Comparison of ENCODE assay signal across 19 cellular contexts in genomic region chr17:37219876-37220608, GRCh38.
DNase-seq lines count a peak whose midpoint lies in the region; ATAC-seq and TF ChIP-seq lines count a peak whose summit lies in the region.
"Had no signal": no experiment of that assay in that cellular context is flagged by ENCODE, and none has a peak within 500 bp of the region (broad histone marks: within the 10 kb centered on the region; RNA-seq: fewer than 3 reads in every experiment).

No MANE protein-coding gene starts in this region.

- intact Hi-C loops in MCF 10A (cut with micrococcal nuclease): loop anchor here (5.0 kb wide), 1 partner anchor 593 kb away; no protein-coding TSS in a partner anchor
- intact Hi-C loops in breast epithelium (cut with DNase I; ENCODE audit: low total_unique reads): no loop called here
- intact Hi-C loops in cardiac septum (cut with DNase I): loop anchor here (2.0 kb wide), 1 partner anchor 591 kb away; no protein-coding TSS in a partner anchor

- WGBS in endodermal cell (ENCODE audit: insufficient coverage in 1 of 2, insufficient read length in 1 of 2), 2 experiments: 72 to 79% methylated on average over 2 to 5 of the region's 5 CpGs
- WGBS in mesendoderm (ENCODE audit: extremely low coverage, insufficient coverage, low lambda C conversion rate): no CpG with 5 or more reads among the region's 5 CpGs
- 77 to 85% methylated on average over 5 of the region's 5 CpGs for WGBS in upper lobe of left lung, 2 donors

- H3K9ac ChIP-seq in endodermal cell (ENCODE audit: extremely low read depth, low read length, poor library complexity, severe bottlenecking) (no peak overlapping the region), mesendoderm (ENCODE audit: low read length) (no peak overlapping the region)

- H3K4me3 ChIP-seq in breast epithelium: no peak overlapping the region
- no peak overlapping the region for H3K4me3 ChIP-seq in endodermal cell (ENCODE audit: low read length)
- H3K4me3 ChIP-seq in mesendoderm (ENCODE audit: low read length): no peak overlapping the region
- no peak overlapping the region for H3K4me3 ChIP-seq in upper lobe of left lung
- H3K4me3 ChIP-seq: pancreas, sigmoid colon, transverse colon had no signal

- DNase-seq in MCF 10A (ENCODE audit: unreplicated experiment) (no peak), breast epithelium (ENCODE audit: low spot score in 2 of 2) (no peak), endodermal cell (no peak), mesendoderm (no peak), cardiac septum (ENCODE audit: low spot score) (no peak), CD1c-positive myeloid dendritic cell (ENCODE audit: extremely low spot score) (no peak), upper lobe of left lung (no peak)
- DNase-seq: activated CD4-positive, alpha-beta T cell treated with anti-CD3 and anti-CD28 coated beads, Interleukin-2, amount 50 U/mL, for 4 hours; activated T-cell treated with anti-CD3 and anti-CD28 coated beads for 4 hours; aorta; cerebellar nuclear complex; NCI-H774; pancreas; sigmoid colon had no signal

- H3K27me3 Mint-ChIP-seq in MCF 10A (ENCODE audit: insufficient read depth, unreplicated experiment) (no peaks in the 10 kb centered on the region), endodermal cell (ENCODE audit: insufficient read depth) (no peaks in the 10 kb centered on the region)

- H3K23ac ChIP-seq in mesendoderm (ENCODE audit: low read length): no peak overlapping the region

- H3K36me3 Mint-ChIP-seq in MCF 10A (ENCODE audit: insufficient read depth, unreplicated experiment) (peaks cover 86% of the 10 kb centered on the region), endodermal cell (ENCODE audit: low read depth) (peaks cover 15% of the 10 kb centered on the region)

- no peaks in the 10 kb centered on the region for H3K79me2 ChIP-seq in mesendoderm (ENCODE audit: control insufficient read depth, insufficient read depth, low read length)

- H3K9me3 ChIP-seq in breast epithelium (no peaks in the 10 kb centered on the region), endodermal cell (ENCODE audit: control insufficient read depth, low read length) (no peaks in the 10 kb centered on the region), upper lobe of left lung (no peaks in the 10 kb centered on the region)
- H3K9me3 ChIP-seq: sigmoid colon, transverse colon had no signal

- H2AK5ac ChIP-seq in mesendoderm (ENCODE audit: low read length): no peak overlapping the region

- no peak overlapping the region for H2BK120ac ChIP-seq in mesendoderm (ENCODE audit: low read depth, low read length)

- no peak overlapping the region for H3K18ac ChIP-seq in mesendoderm (ENCODE audit: low read length)

- H4K5ac ChIP-seq in mesendoderm (ENCODE audit: low read length): no peak overlapping the region

- H3K56ac ChIP-seq in mesendoderm (ENCODE audit: low read length): no peak overlapping the region

- H2BK15ac ChIP-seq in mesendoderm (replicated peaks; ENCODE audit: low read depth): no peak overlapping the region

- H3K9me3 Mint-ChIP-seq in MCF 10A (ENCODE audit: unreplicated experiment): no peaks in the 10 kb centered on the region
- H3K9me3 Mint-ChIP-seq in endodermal cell: no peaks in the 10 kb centered on the region
- H3K9me3 Mint-ChIP-seq: T-helper 1 cell treated with Interleukin-12 subunit alpha and Interleukin-12 subunit beta and Interleukin-4 antibody, amounts not matched to agents 30 μg/mL and 1 μg/mL, for 36 hours had no signal

- TF ChIP-seq CTCF in MCF 10A (IDR thresholded peaks at IDR 0.05; ENCODE audit: unreplicated experiment) (no peak), breast epithelium (IDR thresholded peaks at IDR 0.05) (no peak), endodermal cell (conservative IDR thresholded peaks at IDR 0.05) (no peak), upper lobe of left lung (IDR thresholded peaks at IDR 0.05) (no peak)

- CTCF ChIA-PET in MCF 10A (lab: Yijun Ruan, JAX): no interaction called here

- H3K79me1 ChIP-seq in mesendoderm (ENCODE audit: low read length): no peaks in the 10 kb centered on the region

- H4K8ac ChIP-seq in mesendoderm (ENCODE audit: low read depth, low read length): no peak overlapping the region

- H2BK5ac ChIP-seq in mesendoderm (ENCODE audit: low read length): no peak overlapping the region

- no TSS peak for BruUV-seq in MCF 10A (replicated peaks; lab: Mats Ljungman, UMichigan)

- no peak overlapping the region for H3K4me2 ChIP-seq in mesendoderm (ENCODE audit: low read length)

- POLR2A ChIA-PET in MCF 10A (lab: Yijun Ruan, JAX): interaction anchor here (0.7 to 0.9 kb wide), 2 partner anchors 43 to 618 kb away, joined by 3 read pairs; no protein-coding TSS in a partner anchor

- H3K27ac ChIP-seq in breast epithelium (no peak overlapping the region), endodermal cell (ENCODE audit: low read depth, low read length) (no peak overlapping the region), mesendoderm (ENCODE audit: low read depth, low read length) (peak overlapping the region; percentile 37), upper lobe of left lung (no peak overlapping the region)
- H3K27ac ChIP-seq: pancreas, sigmoid colon, transverse colon, WERI-Rb-1 had no signal

- H3K27me3 ChIP-seq in breast epithelium (no peaks in the 10 kb centered on the region), endodermal cell (ENCODE audit: control insufficient read depth, insufficient read depth, low read length, poor library complexity, severe bottlenecking) (no peaks in the 10 kb centered on the region), mesendoderm (ENCODE audit: insufficient read depth, low read length, poor library complexity) (no peaks in the 10 kb centered on the region), upper lobe of left lung (no peaks in the 10 kb centered on the region)
- H3K27me3 ChIP-seq: pancreas, sigmoid colon, transverse colon had no signal

- TF ChIP-seq EP300 in upper lobe of left lung (IDR thresholded peaks at IDR 0.05): no peak

- H3K4me3 Mint-ChIP-seq in MCF 10A (ENCODE audit: unreplicated experiment) (no peak overlapping the region), endodermal cell (no peak overlapping the region)
- H3K4me3 Mint-ChIP-seq: T-helper 1 cell treated with Interleukin-12 subunit alpha and Interleukin-12 subunit beta and Interleukin-4 antibody, amounts not matched to agents 30 μg/mL and 1 μg/mL, for 36 hours had no signal

- H3K4me1 ChIP-seq in breast epithelium (no peaks in the 10 kb centered on the region), endodermal cell (ENCODE audit: control insufficient read depth, insufficient read depth, low read length) (no peaks in the 10 kb centered on the region), mesendoderm (ENCODE audit: control insufficient read depth, low read depth, low read length) (peaks cover under 1% of the 10 kb centered on the region), upper lobe of left lung (no peaks in the 10 kb centered on the region)
- H3K4me1 ChIP-seq: pancreas, sigmoid colon, transverse colon had no signal

- H3K27ac Mint-ChIP-seq in MCF 10A (ENCODE audit: low read depth, unreplicated experiment) (peak overlapping the region; percentile 83), endodermal cell (peak overlapping the region; percentile 50)
- H3K27ac Mint-ChIP-seq: T-helper 1 cell treated with Interleukin-12 subunit alpha and Interleukin-12 subunit beta and Interleukin-4 antibody, amounts not matched to agents 30 μg/mL and 1 μg/mL, for 36 hours had no signal

- H3K36me3 ChIP-seq in breast epithelium: no peaks in the 10 kb centered on the region
- H3K36me3 ChIP-seq in endodermal cell (ENCODE audit: control insufficient read depth, insufficient read depth, low read length): peaks cover 24% of the 10 kb centered on the region
- peaks cover 2% of the 10 kb centered on the region for H3K36me3 ChIP-seq in mesendoderm (ENCODE audit: control insufficient read depth, insufficient read depth, low read length)
- peaks cover 2 to 50% (median 12%) of the 10 kb centered on the region in 4 donors for H3K36me3 ChIP-seq in upper lobe of left lung

- no peak for TF ChIP-seq POLR2A in breast epithelium (IDR thresholded peaks at IDR 0.05)
- TF ChIP-seq POLR2A in upper lobe of left lung (IDR thresholded peaks at IDR 0.05): no peak

- H3K4ac ChIP-seq in mesendoderm (ENCODE audit: low read depth, low read length): no peak overlapping the region

- ATAC-seq in upper lobe of left lung (ENCODE audit: low FRiP score in 2 of 2): no peak
- ATAC-seq in HG02678 (IDR thresholded peaks at IDR 0.05; ENCODE audit: unreplicated experiment): no peak
- ATAC-seq: pancreas; stimulated activated naive CD8-positive, alpha-beta T cell treated with anti-CD3 and anti-CD28 coated beads, Interleukin-15, Interleukin-2, amounts not matched to agents 100 U/mL and 50 U/mL, for 24 hours had no signal

- peaks cover 11% of the 10 kb centered on the region for H3K4me1 Mint-ChIP-seq in MCF 10A (ENCODE audit: insufficient read depth, unreplicated experiment)
- peaks cover 17% of the 10 kb centered on the region for H3K4me1 Mint-ChIP-seq in endodermal cell
